ENCODE assay signal across 8 cellular contexts in the genomic region with DNA sequence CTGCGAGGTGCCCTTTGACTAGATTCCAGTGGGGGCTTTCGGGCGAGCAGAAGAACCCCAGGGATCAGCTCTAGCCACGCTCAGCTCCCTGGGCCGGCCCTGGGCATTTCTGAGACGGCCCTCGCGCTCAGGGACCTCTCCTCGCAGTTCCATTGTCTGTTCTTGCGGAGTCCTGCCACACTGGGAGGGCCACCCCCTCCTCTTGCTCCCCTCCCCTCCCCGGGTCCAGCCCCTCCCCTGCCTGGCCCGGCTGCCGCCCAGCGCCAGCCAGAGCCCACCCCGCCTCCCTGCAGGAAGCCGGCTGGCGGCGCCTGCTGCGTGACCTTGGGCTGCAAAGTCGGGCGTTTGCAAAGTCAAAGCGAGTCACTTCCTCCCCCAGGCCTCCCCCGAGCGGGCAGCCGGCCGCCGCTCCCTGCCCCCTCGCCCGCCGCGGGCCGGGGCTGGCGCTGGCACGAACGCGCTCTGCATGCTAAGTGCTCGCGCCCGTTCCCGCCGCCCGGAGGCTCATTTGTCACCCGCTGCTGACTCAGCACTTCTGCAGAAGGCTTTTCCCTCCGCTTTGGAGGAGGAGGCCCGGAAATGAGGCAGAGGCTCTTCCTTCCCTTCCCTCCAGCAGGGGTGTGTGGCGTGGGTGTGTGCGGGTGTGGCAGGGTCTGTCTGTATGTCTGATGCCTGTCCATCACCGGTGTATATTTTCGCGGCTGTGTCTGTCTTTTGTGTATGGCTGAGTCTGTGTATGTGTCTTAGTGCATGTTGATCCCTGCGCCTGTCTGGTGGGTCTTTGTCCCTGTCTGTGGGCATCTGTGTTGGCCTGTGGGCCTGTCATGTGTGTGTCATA.
DNase-seq lines count a peak whose midpoint lies in the region; ATAC-seq and TF ChIP-seq lines count a peak whose summit lies in the region.

No MANE protein-coding gene starts in this region.

- H3K27ac Mint-ChIP-seq in immature natural killer cell = peak overlapping the region; percentile 97 to 100 (median 99)

- H3K4me1 ChIP-seq in breast epithelium = peaks cover 11 to 19% of the 10 kb centered on the region in 2 donors
- peaks cover 58% of the 10 kb centered on the region for H3K4me1 ChIP-seq in smooth muscle cell (ENCODE audit: low read depth)

- no peaks in the 10 kb centered on the region for H3K79me2 ChIP-seq in smooth muscle cell (ENCODE audit: low read depth)

- no peaks in the 10 kb centered on the region for H3K27me3 ChIP-seq in breast epithelium
- no peaks in the 10 kb centered on the region for H3K27me3 ChIP-seq in smooth muscle cell (ENCODE audit: low read depth)

- H2AFZ ChIP-seq in smooth muscle cell (ENCODE audit: low read depth) = no peak overlapping the region

- TF ChIP-seq CTCF in WI38 (IDR thresholded peaks at IDR 0.05; ENCODE audit: low read depth, low read length) = no peak
- peak in 1 of 3 donors; percentile 18 for TF ChIP-seq CTCF in breast epithelium (IDR thresholded peaks at IDR 0.05)
- no peak for TF ChIP-seq CTCF in smooth muscle cell (IDR thresholded peaks at IDR 0.05; ENCODE audit: borderline replicate concordance, insufficient read depth, poor library complexity, severe bottlenecking)

- H3F3A ChIP-seq in smooth muscle cell (ENCODE audit: low read depth) = peaks cover 43% of the 10 kb centered on the region

- TF ChIP-seq POLR2A in breast epithelium (IDR thresholded peaks at IDR 0.05) = no peak

- no peaks in the 10 kb centered on the region for H3K36me3 ChIP-seq in breast epithelium
- H3K36me3 ChIP-seq in smooth muscle cell (ENCODE audit: low read depth) = no peaks in the 10 kb centered on the region

- intact Hi-C loops in breast epithelium (cut with DNase I; ENCODE audit: low total_unique reads) = no loop called here

- H3K4me3 Mint-ChIP-seq in immature natural killer cell = peak overlapping the region; percentile 81 to 97 (median 92)

- H4K20me1 ChIP-seq in smooth muscle cell (ENCODE audit: low read depth) = no peaks in the 10 kb centered on the region

- H3K36me3 Mint-ChIP-seq in immature natural killer cell = no peaks in the 10 kb centered on the region

- H3K4me3 ChIP-seq in WI38 (ENCODE audit: low read depth, low read length) (peak overlapping the region; percentile 20), breast epithelium (peak overlapping the region; percentile 39 to 74 (median 51)), smooth muscle cell (peak overlapping the region; percentile 15)

- no peaks in the 10 kb centered on the region for H3K9me3 Mint-ChIP-seq in immature natural killer cell

- peak overlapping the region; percentile 79 for H3K4me2 ChIP-seq in smooth muscle cell

- WGBS in smooth muscle cell (ENCODE audit: low lambda C conversion rate) = 2% methylated on average over 21 of the region's 51 CpGs

- ATAC-seq in GM18498 (IDR thresholded peaks at IDR 0.05; ENCODE audit: unreplicated experiment) = peak; percentile 51
- ATAC-seq in HG03066 (IDR thresholded peaks at IDR 0.05; ENCODE audit: low read depth, unreplicated experiment) = peak; percentile 29

- DNase-seq in NCI-H2227 (lab: John Stamatoyannopoulos, UW; ENCODE audit: unreplicated experiment) (peak; percentile 96), breast epithelium (ENCODE audit: low spot score in 2 of 2) (peak; percentile 77 to 90), immature natural killer cell (peak; percentile 92 to 93 (median 93)), smooth muscle cell (lab: John Stamatoyannopoulos, UW; ENCODE audit: unreplicated experiment) (peak; percentile 85), NAMALWA (ENCODE audit: low spot score) (no peak)

- H3K27ac ChIP-seq in breast epithelium = peak overlapping the region; percentile 87 to 98
- peak overlapping the region; percentile 99 for H3K27ac ChIP-seq in smooth muscle cell (ENCODE audit: low read depth)

- peaks cover 9 to 37% (median 16%) of the 10 kb centered on the region in 3 donors for H3K27me3 Mint-ChIP-seq in immature natural killer cell (ENCODE audit: low read depth in 3 of 3)

- H3K9ac ChIP-seq in smooth muscle cell (ENCODE audit: low read depth) = peak overlapping the region; percentile 85

- peaks cover 75 to 77% of the 10 kb centered on the region in 2 donors for H3K4me1 Mint-ChIP-seq in immature natural killer cell

- H3K9me3 ChIP-seq in breast epithelium = no peaks in the 10 kb centered on the region
- no peaks in the 10 kb centered on the region for H3K9me3 ChIP-seq in smooth muscle cell (replicated peaks; ENCODE audit: low read depth)
